In genomic region chr21:41678944-41679343, GRCh38 we compare ENCODE assay signal across 9 cellular contexts.
A peak's percentile ranks its signal among the peaks of the same experiment; 100 is the strongest.
DNase-seq lines count a peak whose midpoint lies in the region; ATAC-seq, FAIRE-seq and TF ChIP-seq lines count a peak whose summit lies in the region.
"Had no signal": no experiment of that assay in that cellular context is flagged by ENCODE, and none has a peak within 500 bp of the region (broad histone marks: within the 10 kb centered on the region; RNA-seq: fewer than 3 reads in every experiment).

No MANE protein-coding gene starts in this region.

- H3K9me3 ChIP-seq in skeletal muscle satellite cell (replicated peaks; ENCODE audit: low read length) = no peaks in the 10 kb centered on the region

- TF ChIP-seq CTCF in bronchial epithelial cell (IDR thresholded peaks at IDR 0.05; ENCODE audit: insufficient read depth, low read length, severe bottlenecking) = no peak

- no peak overlapping the region for H3K4me3 Mint-ChIP-seq in activated naive CD4-positive, alpha-beta T cell treated with anti-CD3 and anti-CD28 coated beads for 36 hours
- H3K4me3 Mint-ChIP-seq: activated naive CD8-positive, alpha-beta T cell had no signal

- H3K36me3 Mint-ChIP-seq in activated naive CD4-positive, alpha-beta T cell treated with anti-CD3 and anti-CD28 coated beads for 36 hours (ENCODE audit: low read depth) = no peaks in the 10 kb centered on the region
- H3K36me3 Mint-ChIP-seq: activated naive CD8-positive, alpha-beta T cell had no signal

- CTCF ChIA-PET in activated naive CD4-positive, alpha-beta T cell treated with anti-CD3 and anti-CD28 coated beads for 36 hours (lab: Charles Lee) = interaction anchor here (0.7 kb wide), 1 partner anchor 22 kb away, joined by 4 read pairs; no protein-coding TSS in a partner anchor

- peak; percentile 98 for FAIRE-seq in bronchial epithelial cell (lab: Jason Lieb, UNC)

- H3K27me3 ChIP-seq in bronchial epithelial cell (ENCODE audit: control insufficient read depth, insufficient read depth, low read length) (no peaks in the 10 kb centered on the region), skeletal muscle satellite cell (ENCODE audit: control insufficient read depth, insufficient read depth, low read length) (no peaks in the 10 kb centered on the region)

- ATAC-seq in GM18907 (IDR thresholded peaks at IDR 0.05; ENCODE audit: unreplicated experiment) (no peak), HG02588 (IDR thresholded peaks at IDR 0.05; ENCODE audit: unreplicated experiment) (no peak)

- H3K4me1 Mint-ChIP-seq in activated naive CD4-positive, alpha-beta T cell treated with anti-CD3 and anti-CD28 coated beads for 36 hours (ENCODE audit: low read depth) = no peaks in the 10 kb centered on the region

- intact Hi-C loops in activated naive CD4-positive, alpha-beta T cell treated with anti-CD3 and anti-CD28 coated beads for 36 hours (cut with micrococcal nuclease) = no loop called here

- H3K9ac ChIP-seq in skeletal muscle satellite cell (ENCODE audit: low read depth, low read length) = no peak overlapping the region

- H3K4me3 ChIP-seq in bronchial epithelial cell (ENCODE audit: low read depth, low read length) (peak overlapping the region; percentile 13), skeletal muscle satellite cell (ENCODE audit: low read length) (no peak overlapping the region)

- peak overlapping the region; percentile 45 for H3K4me2 ChIP-seq in skeletal muscle satellite cell (ENCODE audit: low read length)

- peaks cover 11% of the 10 kb centered on the region for H3K4me1 ChIP-seq in skeletal muscle satellite cell (ENCODE audit: control insufficient read depth, insufficient read depth, low read length)

- no peak overlapping the region for H3K27ac Mint-ChIP-seq in activated naive CD4-positive, alpha-beta T cell treated with anti-CD3 and anti-CD28 coated beads for 36 hours
- H3K27ac Mint-ChIP-seq: activated naive CD8-positive, alpha-beta T cell had no signal

- DNase-seq in activated naive CD4-positive, alpha-beta T cell treated with anti-CD3 and anti-CD28 coated beads for 36 hours = peak; percentile 15
- DNase-seq in activated naive CD4-positive, alpha-beta T cell treated with anti-CD3 and anti-CD28 coated beads, Interleukin-2, amount 50 U/mL, for 16 hours = no peak
- peak; percentile 75 for DNase-seq in NCI-H748 (lab: John Stamatoyannopoulos, UW; ENCODE audit: unreplicated experiment)
- peak; percentile 99 for DNase-seq in bronchial epithelial cell (ENCODE audit: low read depth)
- peak; percentile 92 for DNase-seq in iPS-NIHi7 (ENCODE audit: extremely low spot score)

- H3K36me3 ChIP-seq in bronchial epithelial cell (ENCODE audit: control insufficient read depth, insufficient read depth, low read length) = no peaks in the 10 kb centered on the region
- no peaks in the 10 kb centered on the region for H3K36me3 ChIP-seq in skeletal muscle satellite cell (ENCODE audit: insufficient read depth, low read length)

- H3K9me3 Mint-ChIP-seq in activated naive CD4-positive, alpha-beta T cell treated with anti-CD3 and anti-CD28 coated beads for 36 hours = no peaks in the 10 kb centered on the region

- peaks cover 14% of the 10 kb centered on the region for H3K27me3 Mint-ChIP-seq in activated naive CD4-positive, alpha-beta T cell treated with anti-CD3 and anti-CD28 coated beads for 36 hours (ENCODE audit: low read depth)
- H3K27me3 Mint-ChIP-seq: activated naive CD8-positive, alpha-beta T cell had no signal
